Comparison of ENCODE assay signal across 17 cellular contexts in genomic region chr17:65103896-65104295, GRCh38. TPM values are rescaled to one million over a fixed set of nuclear protein-coding genes. Genes with fewer than 3 reads are reported as not detected.
A peak's percentile ranks its signal among the peaks of the same experiment; 100 is the strongest.
DNase-seq lines count a peak whose midpoint lies in the region; FAIRE-seq and TF ChIP-seq lines count a peak whose summit lies in the region.
"Had no signal": no experiment of that assay in that cellular context is flagged by ENCODE, and none has a peak within 500 bp of the region (broad histone marks: within the 10 kb centered on the region; RNA-seq: fewer than 3 reads in every experiment).

No MANE protein-coding gene starts in this region.

- no peak overlapping the region for H3K4me2 ChIP-seq in parathyroid adenoma (ENCODE audit: low read length)

- intact Hi-C loops in posterior vena cava (cut with DNase I) = loop anchor here (10.0 kb wide), 2 partner anchors 81 to 129 kb away; no protein-coding TSS in a partner anchor

- peaks cover 51% of the 10 kb centered on the region for H3K4me1 ChIP-seq in parathyroid adenoma

- H2AFZ ChIP-seq in parathyroid adenoma = no peak overlapping the region

- H3K4me3 ChIP-seq in parathyroid adenoma (ENCODE audit: low read depth, low read length) = no peak overlapping the region
- H3K4me3 ChIP-seq: tibial artery had no signal

- H3K27ac ChIP-seq in parathyroid adenoma = peak overlapping the region; percentile 94
- H3K27ac ChIP-seq: tibial artery had no signal

- H3K36me3 ChIP-seq in parathyroid adenoma (ENCODE audit: control insufficient read depth, insufficient read depth, low read length) = no peaks in the 10 kb centered on the region
- H3K36me3 ChIP-seq: BE2C, tibial artery had no signal

- DNase-seq in H4 (ENCODE audit: low spot score) (peak; percentile 81), RCC 7860 (ENCODE audit: low spot score) (peak; percentile 75), cerebellar cortex (ENCODE audit: low spot score) (peak; percentile 23), posterior vena cava (ENCODE audit: low spot score) (no peak), Kasumi-1 (lab: John Stamatoyannopoulos, UW) (no peak), GDM1 (lab: John Stamatoyannopoulos, UW) (no peak), NCI-H2171 (lab: John Stamatoyannopoulos, UW) (no peak)
- DNase-seq: activated CD4-positive, CD25-positive, alpha-beta regulatory T cell treated with anti-CD3 and anti-CD28 coated beads, Interleukin-2, amount 50 U/mL, for 72 hours; BE2C; effector memory CD8-positive, alpha-beta T cell; NCI-H2081 treated with DMSO at 0.1 percent for 48 hours; NCI-H510A treated with DMSO at 0.1 percent for 48 hours; retina; stimulated activated CD4-positive, alpha-beta T cell treated with anti-CD3 and anti-CD28 coated beads, Interleukin-15, amount 100 ng/mL, for 24 hours; stimulated activated naive CD4-positive, alpha-beta T cell; tibial artery had no signal

- no peak overlapping the region for H3K9ac ChIP-seq in parathyroid adenoma

- H3K27me3 ChIP-seq in parathyroid adenoma (ENCODE audit: control insufficient read depth, insufficient read depth, low read length) = no peaks in the 10 kb centered on the region
- H3K27me3 ChIP-seq: BE2C, tibial artery had no signal

- no peaks in the 10 kb centered on the region for H3K9me3 ChIP-seq in parathyroid adenoma (ENCODE audit: control insufficient read depth, low read length)
- H3K9me3 ChIP-seq: BE2C, tibial artery had no signal

- H3K79me2 ChIP-seq in parathyroid adenoma = peaks cover 18% of the 10 kb centered on the region

- TF ChIP-seq CTCF in parathyroid adenoma (IDR thresholded peaks at IDR 0.05) = no peak

- FAIRE-seq in RCC 7860 (lab: Jason Lieb, UNC) = peak; percentile 63

RNA-seq across cellular contexts. Expression of gene RGS9, which starts 33.3 kb away (rescaled TPM):
- total RNA-seq in H4 (2014; rRNA removed; shearing (Covaris generic)) = 3.2 and 3.8 TPM in 2 replicates
- total RNA-seq in posterior vena cava = 1 to 10 TPM; 5.3 to 7.3 TPM

RNA-seq across cellular contexts. Expression of gene GNA13, which starts 47.4 kb away (rescaled TPM):
- 48.0 and 62.1 TPM in 2 replicates for total RNA-seq in H4 (2014; rRNA removed; shearing (Covaris generic))
- 10 to 100 TPM; 43.0 to 54.0 TPM for total RNA-seq in posterior vena cava

Comparison
In these comparisons a context has a peak if more than half of its experiments do, and no peak if none do; other contexts are left out.
1. DNase-seq: peak in H4 (single experiment), RCC 7860 (single experiment) and cerebellar cortex (single experiment); none in posterior vena cava (single experiment), Kasumi-1 (0 of 2), GDM1 (single experiment) and NCI-H2171 (single experiment).